In the genomic region with DNA sequence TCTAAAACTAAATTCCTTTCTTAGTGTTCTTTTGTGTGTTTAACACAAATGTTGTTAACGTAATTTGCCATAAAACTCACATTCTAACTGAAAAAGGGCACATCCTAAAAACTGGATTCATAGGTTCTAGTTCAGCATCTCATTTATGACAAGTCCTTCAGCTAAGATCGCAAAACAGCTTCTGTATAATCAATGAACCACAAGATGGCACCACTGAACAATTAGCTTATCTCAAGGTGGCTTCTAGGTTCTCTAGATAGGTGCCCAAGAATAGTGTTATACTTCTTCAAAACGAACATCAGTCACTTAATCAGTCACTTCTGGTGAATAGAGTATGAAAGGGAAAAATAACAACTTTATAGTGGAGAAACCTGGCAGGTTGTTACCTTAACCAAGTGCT, we compare ENCODE assay signal across 9 cellular contexts. TPM values are rescaled to one million over a fixed set of nuclear protein-coding genes. Genes with fewer than 3 reads are reported as not detected.
A peak's percentile ranks its signal among the peaks of the same experiment; 100 is the strongest.
DNase-seq lines count a peak whose midpoint lies in the region; ATAC-seq, FAIRE-seq and TF ChIP-seq lines count a peak whose summit lies in the region.
"Had no signal": no experiment of that assay in that cellular context is flagged by ENCODE, and none has a peak within 500 bp of the region (broad histone marks: within the 10 kb centered on the region; RNA-seq: fewer than 3 reads in every experiment).

No MANE protein-coding gene starts in this region.

- CTCF ChIA-PET in Calu3 (lab: Charles Lee) = no interaction called here

- H3K79me2 ChIP-seq in Loucy (ENCODE audit: insufficient read depth, low read length) = no peaks in the 10 kb centered on the region

- H3K27me3 Mint-ChIP-seq in Calu3 (ENCODE audit: unreplicated experiment) = no peaks in the 10 kb centered on the region
- H3K27me3 Mint-ChIP-seq: memory B cell had no signal

- intact Hi-C loops in Calu3 (cut with micrococcal nuclease; ENCODE audit: unreplicated experiment) = loop anchor here (5.0 kb wide), 1 partner anchor 521 kb away; no protein-coding TSS in a partner anchor

- H3K36me3 Mint-ChIP-seq in Calu3 (ENCODE audit: insufficient read depth, unreplicated experiment) = no peaks in the 10 kb centered on the region
- H3K36me3 Mint-ChIP-seq: memory B cell had no signal

- H3K27ac ChIP-seq in neuronal stem cell (replicated peaks; ENCODE audit: low read length) = no peak overlapping the region

- no peak overlapping the region for H4K91ac ChIP-seq in neuronal stem cell (ENCODE audit: low read depth, low read length, poor library complexity)

- no peak overlapping the region for H4K8ac ChIP-seq in neuronal stem cell (ENCODE audit: low read depth, low read length)

- no peak overlapping the region for H3K23ac ChIP-seq in neuronal stem cell (ENCODE audit: low read depth, low read length, poor library complexity)

- H3K9me2 ChIP-seq in Loucy (replicated peaks; ENCODE audit: low read depth, low read length) = no peaks in the 10 kb centered on the region

- H3K18ac ChIP-seq in neuronal stem cell (ENCODE audit: low read length) = no peak overlapping the region

- TF ChIP-seq CTCF in Loucy (conservative IDR thresholded peaks at IDR 0.05; ENCODE audit: low read length) (peak; percentile 50), bronchial epithelial cell (IDR thresholded peaks at IDR 0.05; ENCODE audit: insufficient read depth, low read length, severe bottlenecking) (peak; percentile 27), Calu3 (IDR thresholded peaks at IDR 0.05; ENCODE audit: unreplicated experiment) (no peak)

- no peaks in the 10 kb centered on the region for H3F3A ChIP-seq in Loucy (ENCODE audit: low read depth)

- peak; percentile 54 for DNase-seq in bronchial epithelial cell (ENCODE audit: low read depth)
- DNase-seq in neuronal stem cell (ENCODE audit: low spot score) = peak; percentile 0
- no peak for DNase-seq in MV-4-11 (lab: John Stamatoyannopoulos, UW)
- no peak for DNase-seq in SHP77 treated with DMSO at 0.1 percent for 48 hours (lab: John Stamatoyannopoulos, UW)
- DNase-seq in Calu3 = no peak

- WGBS in neuronal stem cell (ENCODE audit: extremely low coverage in 2 of 2, insufficient read length in 2 of 2, insufficient replicate concordance in 1 of 2), 2 donors = no CpG with 5 or more reads among the region's 3 CpGs

- H3K9me3 Mint-ChIP-seq in Calu3 (ENCODE audit: low read depth, unreplicated experiment) = no peaks in the 10 kb centered on the region
- H3K9me3 Mint-ChIP-seq: memory B cell had no signal

- H3K4me3 ChIP-seq in Loucy (ENCODE audit: low read length, poor library complexity, severe bottlenecking) = no peak overlapping the region
- no peak overlapping the region for H3K4me3 ChIP-seq in bronchial epithelial cell (ENCODE audit: low read depth, low read length)
- H3K4me3 ChIP-seq in neuronal stem cell (ENCODE audit: low read length in 2 of 2) = no peak overlapping the region

- no peak overlapping the region for H3K4ac ChIP-seq in neuronal stem cell (ENCODE audit: low read length)

- no peaks in the 10 kb centered on the region for H3K36me3 ChIP-seq in Loucy (ENCODE audit: insufficient read depth, low read length)
- no peaks in the 10 kb centered on the region for H3K36me3 ChIP-seq in bronchial epithelial cell (ENCODE audit: control insufficient read depth, insufficient read depth, low read length)
- no peaks in the 10 kb centered on the region for H3K36me3 ChIP-seq in neuronal stem cell (replicated peaks in 1 of 2; ENCODE audit: control insufficient read depth in 2 of 2, insufficient read depth in 2 of 2, low read length in 2 of 2)

- no peak overlapping the region for H2BK5ac ChIP-seq in neuronal stem cell (ENCODE audit: low read length)

- H3K4me1 ChIP-seq in Loucy (ENCODE audit: insufficient read depth, low read length, poor library complexity, severe bottlenecking) (no peaks in the 10 kb centered on the region), neuronal stem cell (ENCODE audit: control insufficient read depth in 2 of 2, insufficient read depth in 1 of 2, low read depth in 1 of 2, low read length in 2 of 2) (no peaks in the 10 kb centered on the region)

- no peaks in the 10 kb centered on the region for H4K20me1 ChIP-seq in Loucy (ENCODE audit: insufficient read depth, low read length, poor library complexity, severe bottlenecking)

- H2AFZ ChIP-seq in Loucy (ENCODE audit: low read length) (no peak overlapping the region), neuronal stem cell (ENCODE audit: low read length) (no peak overlapping the region)

- H3K4me2 ChIP-seq in Loucy (ENCODE audit: low read depth, low read length, poor library complexity, severe bottlenecking) = no peak overlapping the region
- no peak overlapping the region for H3K4me2 ChIP-seq in neuronal stem cell (ENCODE audit: insufficient read depth, low read length, poor library complexity, severe bottlenecking)

- H3K4me3 Mint-ChIP-seq in Calu3 (ENCODE audit: low read depth, unreplicated experiment) = no peak overlapping the region
- H3K4me3 Mint-ChIP-seq: memory B cell had no signal

- no peak overlapping the region for H2BK12ac ChIP-seq in neuronal stem cell (ENCODE audit: low read length)

- H3K9me3 ChIP-seq in Loucy (ENCODE audit: insufficient read depth, low read depth, low read length) (no peaks in the 10 kb centered on the region), neuronal stem cell (replicated peaks in 1 of 2; ENCODE audit: control insufficient read depth in 2 of 2, insufficient read depth in 1 of 2, low read depth in 1 of 2, low read length in 2 of 2) (no peaks in the 10 kb centered on the region)

- H3K27me3 ChIP-seq in Loucy (ENCODE audit: insufficient read depth, low read length, poor library complexity, severe bottlenecking) (no peaks in the 10 kb centered on the region), bronchial epithelial cell (ENCODE audit: control insufficient read depth, insufficient read depth, low read length) (no peaks in the 10 kb centered on the region), neuronal stem cell (ENCODE audit: control insufficient read depth in 3 of 3, insufficient read depth in 3 of 3, low read depth in 1 of 3, low read length in 3 of 3) (no peaks in the 10 kb centered on the region)

- peak; percentile 68 for ATAC-seq in GM18511 (IDR thresholded peaks at IDR 0.05; ENCODE audit: unreplicated experiment)

- no peak overlapping the region for H2AK5ac ChIP-seq in neuronal stem cell (ENCODE audit: low read depth, low read length)

- H3K14ac ChIP-seq in neuronal stem cell (ENCODE audit: low read length) = no peak overlapping the region

- H3K4me1 Mint-ChIP-seq in Calu3 (ENCODE audit: low read depth, unreplicated experiment) = no peaks in the 10 kb centered on the region
- H3K4me1 Mint-ChIP-seq: memory B cell had no signal

- FAIRE-seq in bronchial epithelial cell (lab: Jason Lieb, UNC) = no peak
- FAIRE-seq: TTC549 had no signal

- no peak overlapping the region for H2BK15ac ChIP-seq in neuronal stem cell (ENCODE audit: low read length)

- H2BK120ac ChIP-seq in neuronal stem cell (ENCODE audit: low read depth, low read length) = no peak overlapping the region

- BruUV-seq in Calu3 (replicated peaks; lab: Mats Ljungman, UMichigan) = no TSS peak

- no peak overlapping the region for H3K27ac Mint-ChIP-seq in Calu3 (ENCODE audit: unreplicated experiment)
- H3K27ac Mint-ChIP-seq: memory B cell had no signal

- no peak overlapping the region for H3K9ac ChIP-seq in Loucy (ENCODE audit: low read depth, low read length, poor library complexity, severe bottlenecking)
- no peak overlapping the region for H3K9ac ChIP-seq in neuronal stem cell (ENCODE audit: low read depth, low read length, poor library complexity)

- H3K79me1 ChIP-seq in neuronal stem cell (ENCODE audit: low read depth, low read length) = no peaks in the 10 kb centered on the region

RNA-seq across cellular contexts. Expression of a gene that starts 54.3 kb away (rescaled TPM):
- not detected in 2 replicates for total RNA-seq in bronchial epithelial cell
- polyA plus RNA-seq in neuronal stem cell (2013, experiment 1 of 2) = 0.03 TPM
- 0.01 TPM for polyA plus RNA-seq in neuronal stem cell (2013, experiment 2 of 2)
- not detected in 2 replicates for total RNA-seq in Calu3 (2022)

Comparison
In these comparisons a context has a peak if more than half of its experiments do, and no peak if none do; other contexts are left out.
1. DNase-seq: peak in bronchial epithelial cell (single experiment) and neuronal stem cell (single experiment); none in MV-4-11 (single experiment), SHP77 treated with DMSO at 0.1 percent for 48 hours (single experiment) and Calu3 (single experiment).